In genomic region chr5:113294341-113295110, GRCh38 we compare ENCODE assay signal across 8 cellular contexts.
A peak's percentile ranks its signal among the peaks of the same experiment; 100 is the strongest.
DNase-seq lines count a peak whose midpoint lies in the region; ATAC-seq, FAIRE-seq and TF ChIP-seq lines count a peak whose summit lies in the region.

No MANE protein-coding gene starts in this region.

- no peak for TF ChIP-seq CTCF in kidney epithelial cell (IDR thresholded peaks at IDR 0.05; ENCODE audit: insufficient read depth, low read length, poor library complexity, severe bottlenecking)

- TF ChIP-seq POLR2A in GM12892 (IDR thresholded peaks at IDR 0.05; ENCODE audit: low read depth, low read length): no peak

- H3K27me3 ChIP-seq in kidney epithelial cell (ENCODE audit: control insufficient read depth, insufficient read depth, low read length): no peaks in the 10 kb centered on the region

- peak; percentile 78 for FAIRE-seq in GM12892 (lab: Jason Lieb, UNC)

- peak overlapping the region; percentile 66 for H3K4me3 ChIP-seq in kidney epithelial cell (ENCODE audit: low read depth, low read length)

- no peaks in the 10 kb centered on the region for H3K36me3 ChIP-seq in kidney epithelial cell (ENCODE audit: control insufficient read depth, insufficient read depth, low read length)

- DNase-seq in GM12892 (ENCODE audit: insufficient read length): peak; percentile 46
- DNase-seq in NCI-H1417 treated with DMSO at 0.1 percent for 48 hours (lab: John Stamatoyannopoulos, UW): peak; percentile 11
- peak; percentile 71 for DNase-seq in activated CD4-positive, CD25-positive, alpha-beta regulatory T cell treated with anti-CD3 and anti-CD28 coated beads, Interleukin-2, amount 50 U/mL, for 72 hours
- peak; percentile 53 for DNase-seq in cerebellum (ENCODE audit: low spot score)
- DNase-seq in kidney epithelial cell (ENCODE audit: low read depth): peak; percentile 70
- peak; percentile 46 to 48 for DNase-seq in stimulated activated CD4-positive, alpha-beta T cell treated with anti-CD3 and anti-CD28 coated beads, Interleukin-15, amount 100 ng/mL, for 1 hour (ENCODE audit: low read depth in 1 of 2, low spot score in 1 of 2)
- no peak for DNase-seq in NK-92 treated with Interleukin-12 subunit alpha and Interleukin-12 subunit beta, amount 100 ng/mL, for 24 hours (lab: John Stamatoyannopoulos, UW)

- peak; percentile 97 for ATAC-seq in HG02610 (IDR thresholded peaks at IDR 0.05; ENCODE audit: unreplicated experiment)
